ENCODE assay signal across 9 cellular contexts in the genomic region with DNA sequence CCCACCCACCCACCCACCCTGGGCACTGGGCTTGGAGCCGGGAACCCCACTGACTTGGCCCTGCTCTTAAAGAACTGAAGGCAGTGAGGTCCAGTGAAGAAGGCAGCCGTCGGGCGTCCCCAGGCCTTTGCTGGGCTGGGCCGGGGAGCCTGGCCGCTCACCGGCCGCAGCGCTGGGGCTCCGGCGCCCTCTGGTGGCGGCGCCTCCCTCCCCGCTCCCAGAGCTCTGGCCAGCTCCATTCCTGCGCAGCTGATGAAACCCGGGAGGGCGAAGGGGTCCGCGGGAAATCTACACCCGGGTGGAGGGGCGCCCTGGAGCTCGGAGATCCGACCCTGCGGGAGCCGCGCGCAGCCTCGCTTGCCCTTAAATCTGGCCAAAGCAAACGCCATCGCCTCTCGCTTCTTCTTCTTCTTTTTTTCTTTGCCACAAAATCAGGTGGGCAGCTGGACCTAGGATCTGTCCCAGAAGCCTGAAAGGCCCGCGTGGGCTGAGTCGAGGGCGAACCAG. TPM values are rescaled to one million over a fixed set of nuclear protein-coding genes. Genes with fewer than 3 reads are reported as not detected.
DNase-seq lines count a peak whose midpoint lies in the region; ATAC-seq and TF ChIP-seq lines count a peak whose summit lies in the region.
"Had no signal": no experiment of that assay in that cellular context is flagged by ENCODE, and none has a peak within 500 bp of the region (broad histone marks: within the 10 kb centered on the region; RNA-seq: fewer than 3 reads in every experiment).

No MANE protein-coding gene starts in this region.

- H3K4me3 ChIP-seq in CD8-positive, alpha-beta T cell (ENCODE audit: low read depth, low read length) = no peak overlapping the region
- no peak overlapping the region for H3K4me3 ChIP-seq in parathyroid adenoma (ENCODE audit: low read depth, low read length)
- H3K4me3 ChIP-seq: SK-N-MC had no signal

- TF ChIP-seq CTCF in CD8-positive, alpha-beta T cell (IDR thresholded peaks at IDR 0.05) = peak; percentile 41
- TF ChIP-seq CTCF in LNCAP (IDR thresholded peaks at IDR 0.05) (peak; percentile 88), glutamatergic neuron (IDR thresholded peaks at IDR 0.05; ENCODE audit: partially characterized antibody, unreplicated experiment) (peak; percentile 87), parathyroid adenoma (IDR thresholded peaks at IDR 0.05) (peak; percentile 97)

- CTCF ChIA-PET in CD8-positive, alpha-beta T cell (lab: Charles Lee) = interaction anchor here (1.3 to 3.1 kb wide), 4 partner anchors 8 to 716 kb away, joined by 4 to 19 read pairs (median 10); no protein-coding TSS in a partner anchor

- H3K4me1 ChIP-seq in CD8-positive, alpha-beta T cell (ENCODE audit: insufficient read depth, low read length) = no peaks in the 10 kb centered on the region
- H3K4me1 ChIP-seq in parathyroid adenoma = peaks cover 6% of the 10 kb centered on the region

- H3K4me3 Mint-ChIP-seq in CD8-positive, alpha-beta T cell = no peak overlapping the region
- peak overlapping the region in 1 of 2 donors; percentile 43 for H3K4me3 Mint-ChIP-seq in activated T-cell treated with anti-CD3 and anti-CD28 coated beads, Interleukin-2, amount 50 U/mL, for 72 hours
- H3K4me3 Mint-ChIP-seq in glutamatergic neuron (ENCODE audit: unreplicated experiment) = no peak overlapping the region

- H3K27ac ChIP-seq in CD8-positive, alpha-beta T cell (ENCODE audit: low read depth, low read length) = no peak overlapping the region
- no peak overlapping the region for H3K27ac ChIP-seq in parathyroid adenoma
- H3K27ac ChIP-seq: SK-N-MC had no signal

- H3K36me3 ChIP-seq in CD8-positive, alpha-beta T cell (ENCODE audit: insufficient read depth, low read length) = no peaks in the 10 kb centered on the region
- H3K36me3 ChIP-seq in parathyroid adenoma (ENCODE audit: control insufficient read depth, insufficient read depth, low read length) = no peaks in the 10 kb centered on the region

- peak in 3 of 7 experiments; percentile 16 to 54 (median 18) for DNase-seq in CD8-positive, alpha-beta T cell
- DNase-seq in activated T-cell treated with anti-CD3 and anti-CD28 coated beads, Interleukin-2, amount 50 U/mL, for 72 hours = peak; percentile 39 to 62
- peak; percentile 85 for DNase-seq in glutamatergic neuron
- no peak for DNase-seq in DMS79 (lab: John Stamatoyannopoulos, UW)

- ATAC-seq in CD8-positive, alpha-beta T cell = no peak
- ATAC-seq in GM18867 (IDR thresholded peaks at IDR 0.05; ENCODE audit: unreplicated experiment) = peak; percentile 66
- ATAC-seq in activated T-cell treated with anti-CD3 and anti-CD28 coated beads, Interleukin-2, amount 50 U/mL, for 72 hours (replicated peaks in 1 of 2) = peak; percentile 68 to 72
- no peak for ATAC-seq in HG03175 (IDR thresholded peaks at IDR 0.05; ENCODE audit: unreplicated experiment)

- H3K9ac ChIP-seq in parathyroid adenoma = no peak overlapping the region

- H3K27me3 ChIP-seq in CD8-positive, alpha-beta T cell (ENCODE audit: insufficient read depth, low read length) = peaks cover 3% of the 10 kb centered on the region
- H3K27me3 ChIP-seq in parathyroid adenoma (ENCODE audit: control insufficient read depth, insufficient read depth, low read length) = no peaks in the 10 kb centered on the region

- peak overlapping the region; percentile 54 for H3K4me2 ChIP-seq in parathyroid adenoma (ENCODE audit: low read length)

- H3K4me1 Mint-ChIP-seq in CD8-positive, alpha-beta T cell (ENCODE audit: low read depth) = peaks cover 3% of the 10 kb centered on the region
- H3K4me1 Mint-ChIP-seq in activated T-cell treated with anti-CD3 and anti-CD28 coated beads, Interleukin-2, amount 50 U/mL, for 72 hours (ENCODE audit: low read depth) = no peaks in the 10 kb centered on the region
- peaks cover 5% of the 10 kb centered on the region for H3K4me1 Mint-ChIP-seq in glutamatergic neuron (ENCODE audit: low read depth, unreplicated experiment)

- H3K9me3 ChIP-seq in CD8-positive, alpha-beta T cell (ENCODE audit: low read length) = no peaks in the 10 kb centered on the region
- H3K9me3 ChIP-seq in parathyroid adenoma (ENCODE audit: control insufficient read depth, low read length) = no peaks in the 10 kb centered on the region

- H2AFZ ChIP-seq in parathyroid adenoma = peak overlapping the region; percentile 80

- H3K27ac Mint-ChIP-seq in CD8-positive, alpha-beta T cell = no peak overlapping the region
- H3K27ac Mint-ChIP-seq in activated T-cell treated with anti-CD3 and anti-CD28 coated beads, Interleukin-2, amount 50 U/mL, for 72 hours = no peak overlapping the region
- H3K27ac Mint-ChIP-seq in glutamatergic neuron (ENCODE audit: unreplicated experiment) = no peak overlapping the region

- POLR2A ChIA-PET in CD8-positive, alpha-beta T cell (lab: Charles Lee) = no interaction called here

- H3K79me2 ChIP-seq in parathyroid adenoma = peaks cover 34% of the 10 kb centered on the region

- no peaks in the 10 kb centered on the region for H3K9me3 Mint-ChIP-seq in CD8-positive, alpha-beta T cell
- no peaks in the 10 kb centered on the region for H3K9me3 Mint-ChIP-seq in activated T-cell treated with anti-CD3 and anti-CD28 coated beads, Interleukin-2, amount 50 U/mL, for 72 hours
- peaks cover 5% of the 10 kb centered on the region for H3K9me3 Mint-ChIP-seq in glutamatergic neuron (ENCODE audit: unreplicated experiment)

- no peaks in the 10 kb centered on the region for H3K36me3 Mint-ChIP-seq in CD8-positive, alpha-beta T cell
- peaks cover 0 to 1% of the 10 kb centered on the region in 2 donors for H3K36me3 Mint-ChIP-seq in activated T-cell treated with anti-CD3 and anti-CD28 coated beads, Interleukin-2, amount 50 U/mL, for 72 hours (ENCODE audit: insufficient read depth in 2 of 2)
- H3K36me3 Mint-ChIP-seq in glutamatergic neuron (ENCODE audit: unreplicated experiment) = no peaks in the 10 kb centered on the region

- peaks cover 30% of the 10 kb centered on the region for H3K27me3 Mint-ChIP-seq in CD8-positive, alpha-beta T cell (ENCODE audit: low read depth)
- H3K27me3 Mint-ChIP-seq in activated T-cell treated with anti-CD3 and anti-CD28 coated beads, Interleukin-2, amount 50 U/mL, for 72 hours (ENCODE audit: low read depth) = peaks cover 35% of the 10 kb centered on the region
- peaks cover 13% of the 10 kb centered on the region for H3K27me3 Mint-ChIP-seq in glutamatergic neuron (ENCODE audit: unreplicated experiment)

- intact Hi-C loops in CD8-positive, alpha-beta T cell (cut with DNase I, micrococcal nuclease) = loop anchor here in 1 of 2 experiments (1.0 to 5.0 kb wide), 3 partner anchors 359 to 714 kb away; no protein-coding TSS in a partner anchor

RNA-seq across cellular contexts. Expression of gene CXCL12, which starts 1.7 kb away (rescaled TPM):
- not detected for total RNA-seq in CD8-positive, alpha-beta T cell
- total RNA-seq in activated T-cell treated with anti-CD3 and anti-CD28 coated beads, Interleukin-2, amount 50 U/mL, for 72 hours = not detected
- 2.2 TPM for total RNA-seq in glutamatergic neuron (ENCODE audit: unreplicated experiment)

Comparison
In these comparisons a context has a peak if more than half of its experiments do, and no peak if none do; other contexts are left out.
1. ATAC-seq: peak in GM18867 (single experiment) and activated T-cell treated with anti-CD3 and anti-CD28 coated beads, Interleukin-2, amount 50 U/mL, for 72 hours (2 of 2); none in CD8-positive, alpha-beta T cell (single experiment) and HG03175 (single experiment).
2. CTCF ChIP-seq: peak in every context shown above with its lines; median percentile 97 in parathyroid adenoma; 88 in LNCAP; 87 in glutamatergic neuron; 41 in CD8-positive, alpha-beta T cell.